Comparison of ENCODE assay signal across 1 cellular context in genomic region chr2:99865818-99866676, GRCh38.
TF ChIP-seq lines count a peak whose summit lies in the region.

No MANE protein-coding gene starts in this region.

TF ChIP-seq in IMR-90, 13 proteins besides CTCF, POLR2A, EP300 and RAD21:
- no peak for TF ChIP-seq SMC3 (IDR thresholded peaks at IDR 0.05; ENCODE audit: low read depth, low read length)
- peak; percentile 90 for TF ChIP-seq CEBPB (IDR thresholded peaks at IDR 0.05; ENCODE audit: low read depth, low read length)
